In the genomic region with DNA sequence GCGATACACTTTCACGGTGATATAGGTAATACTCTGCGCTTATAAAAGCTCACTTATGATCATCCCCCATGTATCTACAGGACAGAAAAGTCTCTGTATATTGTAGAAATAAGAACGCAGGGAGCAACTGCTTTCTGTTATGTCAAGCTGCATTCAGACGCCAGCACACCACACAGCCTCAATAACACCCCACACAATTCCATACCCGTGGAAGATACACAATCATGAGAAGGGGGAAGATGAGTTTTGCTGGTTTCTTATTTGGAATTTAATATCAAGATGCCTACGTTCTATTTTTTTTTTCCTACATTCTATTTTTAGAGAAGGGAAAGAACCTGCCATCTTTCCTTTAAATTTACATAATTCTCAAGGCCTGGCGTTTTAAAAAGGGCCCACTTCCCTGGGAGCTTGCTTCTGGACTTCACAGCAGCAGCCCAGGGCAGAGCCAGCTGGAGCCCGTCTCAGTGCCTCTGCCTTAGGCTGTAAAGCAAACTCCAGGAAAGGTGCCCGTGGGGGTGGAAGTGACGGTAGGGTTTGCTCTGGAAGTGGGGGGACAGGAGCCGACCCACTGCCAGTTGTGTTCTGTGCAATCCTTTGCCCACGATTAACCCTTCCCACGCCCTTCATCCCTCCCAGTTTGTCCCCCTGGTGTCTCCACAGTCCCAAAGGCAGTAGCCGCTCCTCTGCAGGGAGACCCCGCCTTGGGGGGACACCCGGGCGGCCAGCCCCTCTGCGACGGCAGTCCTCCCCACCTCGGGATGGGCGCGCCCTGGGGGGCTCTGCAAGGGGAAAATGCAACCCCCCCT, we compare ENCODE assay signal across 1 cellular context.
TF ChIP-seq lines count a peak whose summit lies in the region.

No MANE protein-coding gene starts in this region.

TF ChIP-seq in IMR-90, 13 proteins besides CTCF, POLR2A, EP300 and RAD21:
- no peak for TF ChIP-seq RCOR1 (IDR thresholded peaks at IDR 0.05; ENCODE audit: insufficient replicate concordance, low read length)
- 0 out of 2 replicates have a peak, but pooled peaks have one; percentile 20 for TF ChIP-seq MAZ (IDR thresholded peaks at IDR 0.05; ENCODE audit: borderline replicate concordance, low read depth, low read length)
